ENCODE assay signal across 14 cellular contexts in the genomic region with DNA sequence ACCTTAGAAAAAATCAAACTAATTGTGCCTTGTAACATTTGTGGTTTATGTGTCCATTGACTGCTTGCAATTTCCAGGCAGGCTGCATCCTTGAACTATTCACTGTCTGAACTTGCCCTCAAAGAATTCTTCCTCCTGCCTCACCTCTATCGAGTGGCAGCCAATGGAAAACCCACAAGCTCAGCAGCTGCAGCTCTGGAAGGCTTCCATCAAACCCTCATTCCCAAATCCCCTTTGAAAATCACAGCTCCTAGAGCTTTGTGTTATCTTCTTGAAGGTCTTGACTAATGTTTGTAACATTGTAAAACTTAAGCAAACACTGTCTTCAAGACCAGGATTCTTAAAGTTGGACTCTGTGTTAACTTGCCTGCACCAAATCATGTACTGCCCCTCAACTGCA.
DNase-seq lines count a peak whose midpoint lies in the region; ATAC-seq and TF ChIP-seq lines count a peak whose summit lies in the region.
"Had no signal": no experiment of that assay in that cellular context is flagged by ENCODE, and none has a peak within 500 bp of the region (broad histone marks: within the 10 kb centered on the region; RNA-seq: fewer than 3 reads in every experiment).

No MANE protein-coding gene starts in this region.

- ATAC-seq in heart left ventricle (peak; percentile 24 to 55 (median 40)), right cardiac atrium (no peak), GM18502 (IDR thresholded peaks at IDR 0.05; ENCODE audit: poor library complexity, unreplicated experiment) (no peak)

- H3K4me1 ChIP-seq in heart left ventricle: peaks cover 0 to 27% (median 10%) of the 10 kb centered on the region in 12 donors
- peaks cover 1% of the 10 kb centered on the region for H3K4me1 ChIP-seq in right cardiac atrium (ENCODE audit: control insufficient read depth, insufficient read depth, low read length)
- no peaks in the 10 kb centered on the region for H3K4me1 ChIP-seq in colonic mucosa

- TF ChIP-seq CTCF in heart left ventricle (IDR thresholded peaks at IDR 0.05) (no peak), colonic mucosa (IDR thresholded peaks at IDR 0.05) (no peak)

- TF ChIP-seq POLR2A in heart left ventricle (IDR thresholded peaks at IDR 0.05): no peak

- H3K4me3 ChIP-seq in heart left ventricle: no peak overlapping the region
- H3K4me3 ChIP-seq in right cardiac atrium (ENCODE audit: low read length): no peak overlapping the region
- no peak overlapping the region for H3K4me3 ChIP-seq in colonic mucosa
- H3K4me3 ChIP-seq: left ventricle myocardium inferior had no signal

- no peaks in the 10 kb centered on the region for H3K27me3 ChIP-seq in heart left ventricle
- H3K27me3 ChIP-seq in right cardiac atrium (ENCODE audit: control insufficient read depth, insufficient read depth): no peaks in the 10 kb centered on the region
- no peaks in the 10 kb centered on the region for H3K27me3 ChIP-seq in colonic mucosa

- H3K9ac ChIP-seq in colonic mucosa (ENCODE audit: low read depth in 2 of 2, low read length in 2 of 2): no peak overlapping the region

- H3K36me3 ChIP-seq in heart left ventricle: no peaks in the 10 kb centered on the region
- no peaks in the 10 kb centered on the region for H3K36me3 ChIP-seq in colonic mucosa
- H3K36me3 ChIP-seq: left ventricle myocardium inferior, WERI-Rb-1 had no signal

- H3K27ac ChIP-seq in heart left ventricle (peak overlapping the region in 1 of 12 donors; percentile 47), right cardiac atrium (ENCODE audit: low read length) (no peak overlapping the region), colonic mucosa (no peak overlapping the region)
- H3K27ac ChIP-seq: left ventricle myocardium inferior, WERI-Rb-1 had no signal

- intact Hi-C loops in heart left ventricle (cut with DNase I): loop anchor here in 1 of 10 donors (5.0 kb wide), 1 partner anchor 91 kb away; no protein-coding TSS in a partner anchor
- intact Hi-C loops in right cardiac atrium (cut with DNase I): no loop called here
- intact Hi-C loops in colonic mucosa (cut with DNase I): no loop called here

- 41 to 79% (median 72%) methylated on average over 1 of the region's 1 CpG for WGBS in heart left ventricle, 4 donors
- WGBS in right cardiac atrium: 55% methylated on average over 1 of the region's 1 CpG

- DNase-seq in heart left ventricle (no peak), right cardiac atrium (no peak), astrocyte of the hippocampus (ENCODE audit: low read depth, low spot score) (peak; percentile 91), kidney tubule cell (ENCODE audit: low spot score) (peak; percentile 75), colonic mucosa (no peak), NCI-H2081 treated with DMSO at 0.1 percent for 48 hours (lab: John Stamatoyannopoulos, UW) (no peak)
- DNase-seq in activated CD4-positive, CD25-positive, alpha-beta regulatory T cell treated with anti-CD3 and anti-CD28 coated beads, Interleukin-2, amount 50 U/mL, for 72 hours: no peak
- DNase-seq: activated T-cell treated with anti-CD3 and anti-CD28 coated beads, Interleukin-2, amount 50 U/mL, for 48 hours; caudate nucleus; left ventricle myocardium inferior; NCI-H510A; SHP77 treated with DMSO at 0.1 percent for 48 hours; WERI-Rb-1 had no signal

- H3K9me3 ChIP-seq in heart left ventricle (no peaks in the 10 kb centered on the region), right cardiac atrium (ENCODE audit: control insufficient read depth, low read length) (no peaks in the 10 kb centered on the region), colonic mucosa (no peaks in the 10 kb centered on the region)
- H3K9me3 ChIP-seq: left ventricle myocardium inferior had no signal

Comparison
In these comparisons a context has a peak if more than half of its experiments do, and no peak if none do; other contexts are left out.
1. ATAC-seq: peak in heart left ventricle (4 of 4); none in right cardiac atrium (0 of 2) and GM18502 (single experiment).
2. DNase-seq: peak in astrocyte of the hippocampus (single experiment) and kidney tubule cell (single experiment); none in heart left ventricle (0 of 5), right cardiac atrium (0 of 3), colonic mucosa (single experiment), activated CD4-positive, CD25-positive, alpha-beta regulatory T cell treated with anti-CD3 and anti-CD28 coated beads, Interleukin-2, amount 50 U/mL, for 72 hours (single experiment) and NCI-H2081 treated with DMSO at 0.1 percent for 48 hours (single experiment).